Comparison of ENCODE assay signal across 1 cellular context in genomic region chr19:45019187-45019586, GRCh38.
A peak's percentile ranks its signal among the peaks of the same experiment; 100 is the strongest.
TF ChIP-seq lines count a peak whose summit lies in the region.

No MANE protein-coding gene starts in this region.

TF ChIP-seq in A549, 52 proteins besides CTCF, POLR2A, EP300 and RAD21:
- TF ChIP-seq HOXB5 (CRISPR knock-in tag; IDR thresholded peaks at IDR 0.05) (no peak), NFE2L2 (conservative IDR thresholded peaks at IDR 0.05; ENCODE audit: low read length) (no peak), FOSL2 (IDR thresholded peaks at IDR 0.05) (no peak), FOSL2 (CRISPR knock-in tag; IDR thresholded peaks at IDR 0.05) (peak; percentile 66), RFX5 (IDR thresholded peaks at IDR 0.05) (no peak)
TF ChIP-seq in A549: peak in this region for 1.
